Comparison of ENCODE assay signal across 13 cellular contexts in genomic region chr19:18499055-18499775, GRCh38. TPM values are rescaled to one million over a fixed set of nuclear protein-coding genes. Genes with fewer than 3 reads are reported as not detected.
A peak's percentile ranks its signal among the peaks of the same experiment; 100 is the strongest.
DNase-seq lines count a peak whose midpoint lies in the region; ATAC-seq, FAIRE-seq and TF ChIP-seq lines count a peak whose summit lies in the region.
"Had no signal": no experiment of that assay in that cellular context is flagged by ENCODE, and none has a peak within 500 bp of the region (broad histone marks: within the 10 kb centered on the region; RNA-seq: fewer than 3 reads in every experiment).

No MANE protein-coding gene starts in this region.

- DNase-seq in CD4-positive, alpha-beta memory T cell, result no peak
- DNase-seq in GM18507 (ENCODE audit: extremely low spot score, insufficient read length, low read depth) (no peak), adrenal gland (no peak), DMS153 (lab: John Stamatoyannopoulos, UW) (no peak), AG20443 (ENCODE audit: low spot score) (no peak)
- no peak for DNase-seq in natural killer cell treated with Interleukin-12 subunit alpha and Interleukin-12 subunit beta and Interleukin-15 and Interleukin-18, amount 100 ng/mL, for 72 hours (ENCODE audit: low spot score)
- DNase-seq: Kasumi-1; kidney glomerular epithelial cell; PC-3; stimulated activated CD4-positive, alpha-beta T cell treated with anti-CD3 and anti-CD28 coated beads, Interleukin-1b, Interleukin-23, amount 100 ng/mL, for 48 hours had no signal

- no peak for TF ChIP-seq POLR2A in adrenal gland (IDR thresholded peaks at IDR 0.05)

- intact Hi-C loops in CD4-positive, alpha-beta memory T cell (cut with micrococcal nuclease), result no loop called here
- intact Hi-C loops in adrenal gland (cut with DNase I), result no loop called here

- H3K4me1 Mint-ChIP-seq in CD4-positive, alpha-beta memory T cell, result peaks cover 66 to 100% (median 88%) of the 10 kb centered on the region in 4 donors
- H3K4me1 Mint-ChIP-seq in natural killer cell treated with Interleukin-12 subunit alpha and Interleukin-12 subunit beta and Interleukin-15 and Interleukin-18, amount 100 ng/mL, for 72 hours (ENCODE audit: low read depth in 2 of 2), result peaks cover 69 to 81% of the 10 kb centered on the region in 2 donors

- TF ChIP-seq CTCF in adrenal gland (IDR thresholded peaks at IDR 0.05), result no peak

- POLR2A ChIA-PET in CD4-positive, alpha-beta memory T cell (lab: Charles Lee; ENCODE audit: partially characterized antibody), result interaction anchor here (0.6 to 1.6 kb wide), 6 partner anchors 8 to 73 kb away, joined by 3 to 13 read pairs (median 4); partner anchors contain the start of genes ELL, KXD1 and UBA52

- no peaks in the 10 kb centered on the region for H3K36me3 ChIP-seq in CD4-positive, alpha-beta memory T cell (ENCODE audit: insufficient read depth, low read length)
- no peaks in the 10 kb centered on the region for H3K36me3 ChIP-seq in adrenal gland (replicated peaks in 1 of 2)

- peak overlapping the region; percentile 19 for H3K27ac ChIP-seq in CD4-positive, alpha-beta memory T cell (ENCODE audit: low read depth, low read length)
- peak overlapping the region in 3 of 5 donors; percentile 9 to 88 (median 32) for H3K27ac ChIP-seq in adrenal gland

- peaks cover 0 to 2% of the 10 kb centered on the region in 2 donors for H3K36me3 Mint-ChIP-seq in CD4-positive, alpha-beta memory T cell
- no peaks in the 10 kb centered on the region for H3K36me3 Mint-ChIP-seq in natural killer cell treated with Interleukin-12 subunit alpha and Interleukin-12 subunit beta and Interleukin-15 and Interleukin-18, amount 100 ng/mL, for 72 hours

- no peaks in the 10 kb centered on the region for H3K9me3 Mint-ChIP-seq in CD4-positive, alpha-beta memory T cell
- H3K9me3 Mint-ChIP-seq in natural killer cell treated with Interleukin-12 subunit alpha and Interleukin-12 subunit beta and Interleukin-15 and Interleukin-18, amount 100 ng/mL, for 72 hours, result no peaks in the 10 kb centered on the region
- H3K9me3 Mint-ChIP-seq: activated T-helper 1 cell treated with anti-CD3 and anti-CD28 coated beads, Interleukin-12 subunit alpha, Interleukin-12 subunit beta, Interleukin-2, Interleukin-4 antibody, amounts not matched to agents 30 ng/mL and 10 ng/mL and 1 ng/mL, durations not matched to agents 14 hours and 24 hours and 36 hours; stimulated activated memory B cell treated with anti-CD40 and anti-IgM and Interleukin-4, amounts not matched to agents 10 μg/mL and 1 μg/mL and 100 μg/mL, for 72 hours had no signal

- CTCF ChIA-PET in CD4-positive, alpha-beta memory T cell (lab: Charles Lee; ENCODE audit: partially characterized antibody), result interaction anchor here (1.0 to 14.1 kb wide), 5 partner anchors 8 to 89 kb away, joined by 3 to 131 read pairs (median 5); partner anchors contain the start of genes ELL, REX1BD and SSBP4

- no peaks in the 10 kb centered on the region for H3K9me3 ChIP-seq in CD4-positive, alpha-beta memory T cell (ENCODE audit: control insufficient read depth in 1 of 2, low read length in 2 of 2)
- H3K9me3 ChIP-seq in adrenal gland (replicated peaks in 1 of 3), result no peaks in the 10 kb centered on the region

- H3K27me3 ChIP-seq in CD4-positive, alpha-beta memory T cell (ENCODE audit: insufficient read depth, low read length), result no peaks in the 10 kb centered on the region
- no peaks in the 10 kb centered on the region for H3K27me3 ChIP-seq in adrenal gland

- H3K27me3 Mint-ChIP-seq in CD4-positive, alpha-beta memory T cell, result no peaks in the 10 kb centered on the region
- no peaks in the 10 kb centered on the region for H3K27me3 Mint-ChIP-seq in natural killer cell treated with Interleukin-12 subunit alpha and Interleukin-12 subunit beta and Interleukin-15 and Interleukin-18, amount 100 ng/mL, for 72 hours
- H3K27me3 Mint-ChIP-seq: stimulated activated memory B cell treated with anti-CD40 and anti-IgM and Interleukin-4, amounts not matched to agents 10 μg/mL and 1 μg/mL and 100 μg/mL, for 72 hours had no signal

- H3K4me3 ChIP-seq in CD4-positive, alpha-beta memory T cell (ENCODE audit: low read length in 2 of 2), result no peak overlapping the region
- H3K4me3 ChIP-seq in adrenal gland, result no peak overlapping the region

- peak overlapping the region in 5 of 8 donors; percentile 29 to 75 (median 62) for H3K4me3 Mint-ChIP-seq in CD4-positive, alpha-beta memory T cell
- H3K4me3 Mint-ChIP-seq in natural killer cell treated with Interleukin-12 subunit alpha and Interleukin-12 subunit beta and Interleukin-15 and Interleukin-18, amount 100 ng/mL, for 72 hours, result peak overlapping the region; percentile 36
- H3K4me3 Mint-ChIP-seq: activated T-helper 1 cell treated with anti-CD3 and anti-CD28 coated beads, Interleukin-12 subunit alpha, Interleukin-12 subunit beta, Interleukin-2, Interleukin-4 antibody, amounts not matched to agents 30 ng/mL and 10 ng/mL and 1 ng/mL, durations not matched to agents 14 hours and 24 hours and 36 hours; stimulated activated memory B cell treated with anti-CD40 and anti-IgM and Interleukin-4, amounts not matched to agents 10 μg/mL and 1 μg/mL and 100 μg/mL, for 72 hours had no signal

- H3K4me1 ChIP-seq in CD4-positive, alpha-beta memory T cell (ENCODE audit: insufficient read depth, low read length), result peaks cover 100% of the 10 kb centered on the region
- H3K4me1 ChIP-seq in adrenal gland (replicated peaks in 1 of 2), result peaks cover 8 to 83% of the 10 kb centered on the region in 2 donors

- WGBS in adrenal gland, 4 donors, result 70 to 87% (median 79%) methylated on average over 6 to 7 of the region's 7 CpGs

- FAIRE-seq in GM18507 (lab: Jason Lieb, UNC), result peak; percentile 26

- ATAC-seq in natural killer cell treated with Interleukin-12 subunit alpha and Interleukin-12 subunit beta and Interleukin-15 and Interleukin-18, amount 100 ng/mL, for 72 hours, result no peak
- no peak for ATAC-seq in GM19463 (IDR thresholded peaks at IDR 0.05; ENCODE audit: unreplicated experiment)
- ATAC-seq: PC-3; stimulated activated memory B cell treated with anti-CD40 and anti-IgM and Interleukin-4, amounts not matched to agents 10 μg/mL and 1 μg/mL and 100 μg/mL, for 72 hours had no signal

- H3K27ac Mint-ChIP-seq in CD4-positive, alpha-beta memory T cell, result peak overlapping the region; percentile 64 to 95 (median 90)
- H3K27ac Mint-ChIP-seq in natural killer cell treated with Interleukin-12 subunit alpha and Interleukin-12 subunit beta and Interleukin-15 and Interleukin-18, amount 100 ng/mL, for 72 hours, result peak overlapping the region; percentile 76 to 99
- H3K27ac Mint-ChIP-seq: stimulated activated memory B cell treated with anti-CD40 and anti-IgM and Interleukin-4, amounts not matched to agents 10 μg/mL and 1 μg/mL and 100 μg/mL, for 72 hours had no signal

RNA-seq across cellular contexts. Expression of gene ELL, which starts 22.7 kb away (rescaled TPM):
- 10 to 100 TPM; 34.9 to 35.9 TPM for total RNA-seq in CD4-positive, alpha-beta memory T cell
- 10 to 100 TPM in 1 of 2 donors, 1 to 10 TPM in 1; 6.5 to 16.7 TPM for polyA plus RNA-seq in CD4-positive, alpha-beta memory T cell
- 10 to 100 TPM in 7 of 8 donors, 1 to 10 TPM in 1; 9.8 to 28.3 (median 15.2) TPM for total RNA-seq in adrenal gland
- 10 to 100 TPM in 1 of 3 donors, 1 to 10 TPM in 2; 1.8 to 14.3 (median 9.1) TPM for polyA plus RNA-seq in adrenal gland
- 10 to 100 TPM; 52.3 to 75.2 TPM for total RNA-seq in natural killer cell treated with Interleukin-12 subunit alpha and Interleukin-12 subunit beta and Interleukin-15 and Interleukin-18, amount 100 ng/mL, for 72 hours

RNA-seq across cellular contexts. Expression of gene FKBP8, which starts 44.2 kb away (rescaled TPM):
- 100 to 1,000 TPM; 231 to 249 TPM for total RNA-seq in CD4-positive, alpha-beta memory T cell
- 100 to 1,000 TPM in 1 of 2 donors, 10 to 100 TPM in 1; 82.4 to 130 TPM for polyA plus RNA-seq in CD4-positive, alpha-beta memory T cell
- 100 to 1,000 TPM; 171 to 463 (median 265) TPM for total RNA-seq in adrenal gland
- polyA plus RNA-seq in adrenal gland, result 100 to 1,000 TPM in 2 of 3 donors, 10 to 100 TPM in 1; 26.3 to 816 (median 417) TPM
- 100 to 1,000 TPM; 199 to 208 TPM for total RNA-seq in natural killer cell treated with Interleukin-12 subunit alpha and Interleukin-12 subunit beta and Interleukin-15 and Interleukin-18, amount 100 ng/mL, for 72 hours

RNA-seq across cellular contexts. Expression of gene KXD1, which starts 58.5 kb away (rescaled TPM):
- total RNA-seq in CD4-positive, alpha-beta memory T cell, result 10 to 100 TPM; 95.3 to 95.6 TPM
- polyA plus RNA-seq in CD4-positive, alpha-beta memory T cell, result 10 to 100 TPM; 88.8 to 94.3 TPM
- total RNA-seq in adrenal gland, result 100 to 1,000 TPM in 3 of 8 donors, 10 to 100 TPM in 5; 72.4 to 165 (median 87.5) TPM
- polyA plus RNA-seq in adrenal gland, result 100 to 1,000 TPM in 1 of 3 donors, 10 to 100 TPM in 2; 74.2 to 120 (median 79.4) TPM
- 100 to 1,000 TPM; 105 to 144 TPM for total RNA-seq in natural killer cell treated with Interleukin-12 subunit alpha and Interleukin-12 subunit beta and Interleukin-15 and Interleukin-18, amount 100 ng/mL, for 72 hours
